Comparison of ENCODE assay signal across 14 cellular contexts in genomic region chr7:47149208-47149864, GRCh38.
DNase-seq lines count a peak whose midpoint lies in the region; ATAC-seq and TF ChIP-seq lines count a peak whose summit lies in the region.
"Had no signal": no experiment of that assay in that cellular context is flagged by ENCODE, and none has a peak within 500 bp of the region (broad histone marks: within the 10 kb centered on the region; RNA-seq: fewer than 3 reads in every experiment).

No MANE protein-coding gene starts in this region.

- H3K79me2 ChIP-seq in OCI-LY3 (ENCODE audit: low read length), result no peaks in the 10 kb centered on the region

- H2AFZ ChIP-seq in OCI-LY3 (ENCODE audit: low read depth, low read length), result peak overlapping the region; percentile 12

- intact Hi-C loops in right cardiac atrium (cut with DNase I), result no loop called here

- H3K27me3 ChIP-seq in OCI-LY3 (ENCODE audit: low read depth, low read length), result no peaks in the 10 kb centered on the region
- H3K27me3 ChIP-seq in right cardiac atrium (ENCODE audit: control insufficient read depth, insufficient read depth), result no peaks in the 10 kb centered on the region

- no peaks in the 10 kb centered on the region for H3K36me3 ChIP-seq in OCI-LY3 (replicated peaks; ENCODE audit: low read depth, low read length)
- H3K36me3 ChIP-seq: thoracic aorta had no signal

- H3K4me1 ChIP-seq in OCI-LY3 (ENCODE audit: low read length) (peaks cover 17% of the 10 kb centered on the region), right cardiac atrium (ENCODE audit: control insufficient read depth, insufficient read depth, low read length) (peaks cover 5% of the 10 kb centered on the region)

- no peak overlapping the region for H3K9ac ChIP-seq in OCI-LY3 (ENCODE audit: low read length)

- no peaks in the 10 kb centered on the region for H3K27me3 Mint-ChIP-seq in chondrocyte (ENCODE audit: low read depth)

- no peak overlapping the region for H3K4me3 Mint-ChIP-seq in chondrocyte (ENCODE audit: unreplicated experiment)

- WGBS in right cardiac atrium, result 90% methylated on average over 6 of the region's 6 CpGs

- H3K4me3 ChIP-seq in OCI-LY3 (ENCODE audit: low read length) (peak overlapping the region; percentile 39; the same call in 1 of the 2 replicates), right cardiac atrium (ENCODE audit: low read length) (no peak overlapping the region)
- H3K4me3 ChIP-seq: psoas muscle, SK-N-MC, thoracic aorta had no signal

- H3K4me1 Mint-ChIP-seq in chondrocyte (ENCODE audit: low read depth), result peaks cover 26% of the 10 kb centered on the region

- H4K20me1 ChIP-seq in OCI-LY3 (ENCODE audit: insufficient read depth, low read length), result no peaks in the 10 kb centered on the region

- H3K27ac ChIP-seq in OCI-LY3 (ENCODE audit: low read length) (peak overlapping the region; percentile 17; the same call in 1 of the 2 replicates), right cardiac atrium (ENCODE audit: low read length) (no peak overlapping the region)
- H3K27ac ChIP-seq: psoas muscle, SK-N-MC, thoracic aorta had no signal

- H3K4me2 ChIP-seq in OCI-LY3 (ENCODE audit: low read length), result peak overlapping the region; percentile 51

- no peak for TF ChIP-seq CTCF in OCI-LY3 (IDR thresholded peaks at IDR 0.05; ENCODE audit: low read depth, low read length)
- no peak for TF ChIP-seq CTCF in chondrocyte (IDR thresholded peaks at IDR 0.05)
- TF ChIP-seq CTCF in GM10266 (IDR thresholded peaks at IDR 0.05; ENCODE audit: control insufficient read depth, insufficient read depth, low read depth, missing control alignments), result no peak

- no peaks in the 10 kb centered on the region for H3K36me3 Mint-ChIP-seq in chondrocyte (ENCODE audit: low read depth)

- peak; percentile 12 for DNase-seq in CD1c-positive myeloid dendritic cell (ENCODE audit: extremely low spot score)
- no peak for DNase-seq in chondrocyte (ENCODE audit: low spot score)
- no peak for DNase-seq in right cardiac atrium
- no peak for DNase-seq in 8988T
- no peak for DNase-seq in GM10266 (ENCODE audit: extremely low spot score)
- DNase-seq: activated CD4-positive, alpha-beta T cell treated with anti-CD3 and anti-CD28 coated beads for 1 hour; GDM1; NCI-H510A treated with DMSO at 0.1 percent for 48 hours; psoas muscle had no signal

- peaks cover 6% of the 10 kb centered on the region for H3K9me3 Mint-ChIP-seq in chondrocyte (ENCODE audit: low read depth)

- ATAC-seq in GM19467 (IDR thresholded peaks at IDR 0.05; ENCODE audit: unreplicated experiment), result peak; percentile 58
- peak; percentile 59 for ATAC-seq in HG03066 (IDR thresholded peaks at IDR 0.05; ENCODE audit: low read depth, unreplicated experiment)
- ATAC-seq in right cardiac atrium, result no peak
- ATAC-seq: psoas muscle had no signal

- H3K27ac Mint-ChIP-seq in chondrocyte (ENCODE audit: unreplicated experiment), result no peak overlapping the region

- H3K9me3 ChIP-seq in OCI-LY3 (ENCODE audit: insufficient read depth, low read length) (peaks cover 6% of the 10 kb centered on the region; the same call in 1 of the 2 replicates), right cardiac atrium (ENCODE audit: control insufficient read depth, low read length) (no peaks in the 10 kb centered on the region)
- H3K9me3 ChIP-seq: psoas muscle, thoracic aorta had no signal

Comparison
In these comparisons a context has a peak if more than half of its experiments do, and no peak if none do; other contexts are left out.
1. ATAC-seq: peak in GM19467 (single experiment) and HG03066 (single experiment); none in right cardiac atrium (0 of 2).